1 cellular context compared by ENCODE assay signal in genomic region chr4:89316931-89317366, GRCh38.
A peak's percentile ranks its signal among the peaks of the same experiment; 100 is the strongest.
TF ChIP-seq lines count a peak whose summit lies in the region.

No MANE protein-coding gene starts in this region.

TF ChIP-seq in endothelial cell of umbilical vein, 7 proteins besides CTCF, POLR2A, EP300 and RAD21 (continued from another document):
- TF ChIP-seq JUN (IDR thresholded peaks at IDR 0.05; ENCODE audit: borderline replicate concordance, insufficient read depth, insufficient read length, low read depth) (peak; percentile 39), POLR2AphosphoS5 (IDR thresholded peaks at IDR 0.05; ENCODE audit: insufficient read depth, low read depth, low read length) (peak; percentile 33)
TF ChIP-seq in endothelial cell of umbilical vein: peak in this region for 3.
